ENCODE assay signal across 9 cellular contexts in genomic region chr15:89243046-89243690, GRCh38. TPM values are rescaled to one million over a fixed set of nuclear protein-coding genes. Genes with fewer than 3 reads are reported as not detected.
DNase-seq lines count a peak whose midpoint lies in the region; ATAC-seq and TF ChIP-seq lines count a peak whose summit lies in the region.
"Had no signal": no experiment of that assay in that cellular context is flagged by ENCODE, and none has a peak within 500 bp of the region (broad histone marks: within the 10 kb centered on the region; RNA-seq: fewer than 3 reads in every experiment).

No MANE protein-coding gene starts in this region.

- TF ChIP-seq POLR2A in NB4 (IDR thresholded peaks at IDR 0.05; ENCODE audit: extremely low read depth, insufficient read length) = no peak

- H3K9ac ChIP-seq in endocrine pancreas (ENCODE audit: control insufficient read depth, insufficient read depth, low read length) = peak overlapping the region; percentile 71

- POLR2A ChIA-PET in naive thymus-derived CD8-positive, alpha-beta T cell (lab: Charles Lee) = interaction anchor here (0.6 to 2.0 kb wide), 3 partner anchors 90 to 338 kb away, joined by 3 to 7 read pairs (median 4); partner anchors contain the start of gene POLG

- H3K36me3 ChIP-seq in BE2C (peaks cover 18% of the 10 kb centered on the region), endocrine pancreas (ENCODE audit: control insufficient read depth, insufficient read depth, low read length) (no peaks in the 10 kb centered on the region)

- ATAC-seq in naive thymus-derived CD8-positive, alpha-beta T cell = no peak
- ATAC-seq in GM19397 (IDR thresholded peaks at IDR 0.05; ENCODE audit: unreplicated experiment) = no peak

- no peak for DNase-seq in BE2C
- DNase-seq in NB4 (ENCODE audit: low read depth) = no peak
- peak in 1 of 10 donors; percentile 5 for DNase-seq in naive thymus-derived CD8-positive, alpha-beta T cell
- no peak for DNase-seq in cerebellar cortex (ENCODE audit: low spot score)
- no peak for DNase-seq in NCI-H2029 treated with DMSO at 0.1 percent for 48 hours (lab: John Stamatoyannopoulos, UW)
- no peak for DNase-seq in NCI-H187 (lab: John Stamatoyannopoulos, UW)

- H3K36me3 Mint-ChIP-seq in naive thymus-derived CD8-positive, alpha-beta T cell = peaks cover 0 to 5% (median 3%) of the 10 kb centered on the region in 3 donors

- H3K4me3 ChIP-seq in BE2C (ENCODE audit: low read depth, low read length) = peak overlapping the region; percentile 87
- peak overlapping the region; percentile 97 for H3K4me3 ChIP-seq in NB4 (ENCODE audit: low read depth, low read length)
- peak overlapping the region; percentile 19 for H3K4me3 ChIP-seq in endocrine pancreas (ENCODE audit: control insufficient read depth, insufficient read depth, low read length)

- H3K4me3 Mint-ChIP-seq in naive thymus-derived CD8-positive, alpha-beta T cell = peak overlapping the region; percentile 90 to 97 (median 95)

- H3K9me3 ChIP-seq in BE2C = no peaks in the 10 kb centered on the region
- no peaks in the 10 kb centered on the region for H3K9me3 ChIP-seq in endocrine pancreas (ENCODE audit: control insufficient read depth, low read length)

- H3K27me3 Mint-ChIP-seq in naive thymus-derived CD8-positive, alpha-beta T cell = no peaks in the 10 kb centered on the region

- peaks cover 3% of the 10 kb centered on the region; the same call in 1 of the 2 replicates for H3K27me3 ChIP-seq in BE2C
- H3K27me3 ChIP-seq in endocrine pancreas (ENCODE audit: control insufficient read depth, insufficient read depth, low read length) = no peaks in the 10 kb centered on the region

- TF ChIP-seq CTCF in BE2C (IDR thresholded peaks at IDR 0.05; ENCODE audit: low read depth, low read length) (no peak), NB4 (IDR thresholded peaks at IDR 0.05; ENCODE audit: low read depth, low read length) (no peak)

- H3K4me1 ChIP-seq in BE2C (no peaks in the 10 kb centered on the region; the same call in 1 of the 2 replicates), endocrine pancreas (ENCODE audit: control insufficient read depth, insufficient read depth, low read length) (peaks cover 6% of the 10 kb centered on the region)

- H3K27ac Mint-ChIP-seq in naive thymus-derived CD8-positive, alpha-beta T cell = peak overlapping the region; percentile 77 to 93 (median 88)

- no peaks in the 10 kb centered on the region for H3K9me3 Mint-ChIP-seq in naive thymus-derived CD8-positive, alpha-beta T cell

- peaks cover 22 to 30% (median 28%) of the 10 kb centered on the region in 4 donors for H3K4me1 Mint-ChIP-seq in naive thymus-derived CD8-positive, alpha-beta T cell

RNA-seq across cellular contexts. Expression of gene FANCI, which starts 0.6 kb away (rescaled TPM):
- polyA plus RNA-seq in BE2C (2012; ENCODE audit: insufficient read depth, insufficient read length, low read depth) = 6.4 TPM
- 1 to 10 TPM; 8.5 to 9.4 TPM for total RNA-seq in naive thymus-derived CD8-positive, alpha-beta T cell
- 1 to 10 TPM; 3.1 to 4.9 (median 4.4) TPM for polyA plus RNA-seq in naive thymus-derived CD8-positive, alpha-beta T cell

RNA-seq across cellular contexts. Expression of gene RLBP1, which starts 21.8 kb away (rescaled TPM):
- polyA plus RNA-seq in BE2C (2012; ENCODE audit: insufficient read depth, insufficient read length, low read depth) = not detected
- not detected for total RNA-seq in naive thymus-derived CD8-positive, alpha-beta T cell
- not detected for polyA plus RNA-seq in naive thymus-derived CD8-positive, alpha-beta T cell
- total RNA-seq: mucosa of gallbladder had no signal

Comparison
In these comparisons a context has a peak if more than half of its experiments do, and no peak if none do; other contexts are left out.
1. H3K4me3 ChIP-seq: peak in every context shown above with its lines; median percentile 97 in NB4; 87 in BE2C; 19 in endocrine pancreas.